Comparison of ENCODE assay signal across 11 cellular contexts in genomic region chr2:64145119-64145518, GRCh38. TPM values are rescaled to one million over a fixed set of nuclear protein-coding genes. Genes with fewer than 3 reads are reported as not detected.
A peak's percentile ranks its signal among the peaks of the same experiment; 100 is the strongest.
DNase-seq lines count a peak whose midpoint lies in the region; ATAC-seq and TF ChIP-seq lines count a peak whose summit lies in the region.
"Had no signal": no experiment of that assay in that cellular context is flagged by ENCODE, and none has a peak within 500 bp of the region (broad histone marks: within the 10 kb centered on the region; RNA-seq: fewer than 3 reads in every experiment).

No MANE protein-coding gene starts in this region.

- H3K9me3 ChIP-seq in MM.1S (replicated peaks; ENCODE audit: insufficient read depth, low read length): no peaks in the 10 kb centered on the region
- no peaks in the 10 kb centered on the region for H3K9me3 ChIP-seq in effector memory CD4-positive, alpha-beta T cell (ENCODE audit: control insufficient read depth, low read length)
- H3K9me3 ChIP-seq in neural progenitor cell (ENCODE audit: low read depth): no peaks in the 10 kb centered on the region
- H3K9me3 ChIP-seq in lower lobe of right lung: no peaks in the 10 kb centered on the region
- no peaks in the 10 kb centered on the region for H3K9me3 ChIP-seq in HAP-1
- H3K9me3 ChIP-seq: heart right ventricle, right atrium auricular region had no signal

- intact Hi-C loops in lower lobe of right lung (cut with DNase I): no loop called here

- no peaks in the 10 kb centered on the region for H3K36me3 Mint-ChIP-seq in neural progenitor cell

- H3F3A ChIP-seq in MM.1S (ENCODE audit: insufficient read depth, low read length): peaks cover 23% of the 10 kb centered on the region
- no peaks in the 10 kb centered on the region for H3F3A ChIP-seq in neural progenitor cell (ENCODE audit: low read depth)

- no peaks in the 10 kb centered on the region for H3K27me3 Mint-ChIP-seq in neural progenitor cell (ENCODE audit: insufficient read depth, low read depth)
- H3K27me3 Mint-ChIP-seq: naive B cell had no signal

- no peak for TF ChIP-seq CTCF in GM12865 (IDR thresholded peaks at IDR 0.05; ENCODE audit: insufficient read depth, low read depth, low read length, missing control alignments)
- TF ChIP-seq CTCF in MM.1S (IDR thresholded peaks at IDR 0.05; ENCODE audit: low read length): no peak
- no peak for TF ChIP-seq CTCF in neural progenitor cell (IDR thresholded peaks at IDR 0.05)
- TF ChIP-seq CTCF in lower lobe of right lung (IDR thresholded peaks at IDR 0.05): no peak

- H3K4me2 ChIP-seq in MM.1S (ENCODE audit: low read depth, low read length) (peak overlapping the region; percentile 49; the same call in 1 of the 2 replicates), neural progenitor cell (peak overlapping the region; percentile 59)

- H3K36me3 ChIP-seq in MM.1S (replicated peaks; ENCODE audit: insufficient read depth, low read length): no peaks in the 10 kb centered on the region
- H3K36me3 ChIP-seq in effector memory CD4-positive, alpha-beta T cell (ENCODE audit: control insufficient read depth, insufficient read depth, low read length): no peaks in the 10 kb centered on the region
- no peaks in the 10 kb centered on the region for H3K36me3 ChIP-seq in neural progenitor cell
- H3K36me3 ChIP-seq in lower lobe of right lung: no peaks in the 10 kb centered on the region
- H3K36me3 ChIP-seq in HAP-1 (replicated peaks): no peaks in the 10 kb centered on the region
- H3K36me3 ChIP-seq: heart right ventricle, right atrium auricular region had no signal

- no peak overlapping the region for H3K27ac ChIP-seq in MM.1S (ENCODE audit: low read length)
- H3K27ac ChIP-seq in effector memory CD4-positive, alpha-beta T cell (ENCODE audit: insufficient read depth, low read length, poor library complexity, severe bottlenecking): no peak overlapping the region
- no peak overlapping the region for H3K27ac ChIP-seq in neural progenitor cell
- no peak overlapping the region for H3K27ac ChIP-seq in lower lobe of right lung

- no peak overlapping the region for H3K27ac Mint-ChIP-seq in neural progenitor cell

- peaks cover 12% of the 10 kb centered on the region; the same call in 1 of the 2 replicates for H3K4me1 ChIP-seq in MM.1S (ENCODE audit: low read length)
- peaks cover 16% of the 10 kb centered on the region for H3K4me1 ChIP-seq in effector memory CD4-positive, alpha-beta T cell (ENCODE audit: control insufficient read depth, insufficient read depth, low read length, poor library complexity, severe bottlenecking)
- peaks cover 36% of the 10 kb centered on the region for H3K4me1 ChIP-seq in neural progenitor cell
- H3K4me1 ChIP-seq in lower lobe of right lung: peaks cover 20% of the 10 kb centered on the region
- H3K4me1 ChIP-seq in HAP-1: peaks cover 17% of the 10 kb centered on the region

- H3K9ac ChIP-seq in MM.1S (ENCODE audit: low read length): no peak overlapping the region
- H3K9ac ChIP-seq in neural progenitor cell: no peak overlapping the region

- H3K79me2 ChIP-seq in MM.1S (ENCODE audit: low read length) (peaks cover 39% of the 10 kb centered on the region), neural progenitor cell (ENCODE audit: low read depth) (peaks cover 35% of the 10 kb centered on the region)

- DNase-seq in GM12865 (ENCODE audit: low read depth) (no peak), MM.1S (no peak), neural progenitor cell (ENCODE audit: low spot score) (no peak), cerebellar nuclear complex (lab: John Stamatoyannopoulos, UW) (no peak), lower lobe of right lung (no peak), HAP-1 (ENCODE audit: low spot score in 2 of 2) (no peak)
- no peak for DNase-seq in effector memory CD4-positive, alpha-beta T cell

- ATAC-seq in lower lobe of right lung: no peak

- no peaks in the 10 kb centered on the region for H3K9me3 Mint-ChIP-seq in neural progenitor cell
- H3K9me3 Mint-ChIP-seq: CD14-positive monocyte, naive B cell had no signal

- H2AFZ ChIP-seq in MM.1S (ENCODE audit: low read length): no peak overlapping the region
- peak overlapping the region; percentile 30 for H2AFZ ChIP-seq in neural progenitor cell (replicated peaks)

- in situ Hi-C loops in HAP-1 (cut with MboI; ENCODE audit: low sequenced_read_pairs): no loop called here

- peak overlapping the region; percentile 90 for H3K4me3 Mint-ChIP-seq in neural progenitor cell

- no peaks in the 10 kb centered on the region for H3K9me2 ChIP-seq in MM.1S (replicated peaks; ENCODE audit: insufficient read depth, low read length)

- H3K27me3 ChIP-seq in MM.1S (replicated peaks; ENCODE audit: insufficient read depth, low read length) (no peaks in the 10 kb centered on the region), neural progenitor cell (no peaks in the 10 kb centered on the region), lower lobe of right lung (ENCODE audit: low read depth) (no peaks in the 10 kb centered on the region), HAP-1 (ENCODE audit: low read depth) (no peaks in the 10 kb centered on the region; the same call in 1 of the 2 replicates)
- no peaks in the 10 kb centered on the region for H3K27me3 ChIP-seq in effector memory CD4-positive, alpha-beta T cell (replicated peaks; ENCODE audit: control insufficient read depth, insufficient read depth, low read length, poor library complexity, severe bottlenecking)
- H3K27me3 ChIP-seq: heart right ventricle, right atrium auricular region had no signal

- peak overlapping the region; percentile 52; the same call in 1 of the 2 replicates for H3K4me3 ChIP-seq in GM12865 (ENCODE audit: low read depth, low read length)
- H3K4me3 ChIP-seq in MM.1S (ENCODE audit: low read length): no peak overlapping the region
- H3K4me3 ChIP-seq in effector memory CD4-positive, alpha-beta T cell (ENCODE audit: insufficient read depth, low read depth, low read length, poor library complexity, severe bottlenecking): peak overlapping the region; percentile 94
- H3K4me3 ChIP-seq in neural progenitor cell: no peak overlapping the region
- H3K4me3 ChIP-seq in lower lobe of right lung: no peak overlapping the region
- H3K4me3 ChIP-seq in HAP-1: no peak overlapping the region; the same call in 1 of the 2 replicates

- peaks cover 25% of the 10 kb centered on the region for H3K4me1 Mint-ChIP-seq in neural progenitor cell

- H4K20me1 ChIP-seq in MM.1S (ENCODE audit: insufficient read depth, low read length): no peaks in the 10 kb centered on the region
- peaks cover 24% of the 10 kb centered on the region for H4K20me1 ChIP-seq in neural progenitor cell (ENCODE audit: low read depth)

RNA-seq across cellular contexts. Expression of gene PELI1, which starts 0.9 kb away (rescaled TPM):
- total RNA-seq in neural progenitor cell (ENCODE audit: low replicate concordance) (71.9 and 88.7 TPM in 2 replicates), lower lobe of right lung (34.1 TPM)

Comparison
In these comparisons a context has a peak if more than half of its experiments do, and no peak if none do; other contexts are left out.
1. H3K4me3 ChIP-seq: peak in GM12865 (single experiment) and effector memory CD4-positive, alpha-beta T cell (single experiment); none in MM.1S (single experiment), neural progenitor cell (single experiment), lower lobe of right lung (single experiment) and HAP-1 (single experiment).